ENCODE assay signal across 18 cellular contexts in the genomic region with DNA sequence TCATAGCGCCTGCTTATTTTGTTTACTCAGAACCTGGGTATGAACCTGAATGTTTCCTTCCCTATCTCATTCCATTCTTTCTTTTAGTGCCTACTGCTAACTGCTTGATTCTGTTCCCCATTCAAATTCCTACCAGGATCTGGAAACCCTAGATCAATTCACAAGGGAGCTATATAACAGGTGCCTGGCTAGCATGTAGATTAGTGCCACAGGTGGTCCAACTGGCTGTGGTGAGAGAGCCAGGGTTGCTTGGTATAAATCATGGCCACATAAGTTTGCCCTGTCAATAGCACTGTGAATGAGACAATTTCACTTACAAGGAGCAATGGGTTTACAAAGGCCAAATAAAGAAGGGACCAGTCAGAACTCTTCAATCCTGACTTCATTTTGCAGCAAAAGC. TPM values are rescaled to one million over a fixed set of nuclear protein-coding genes. Genes with fewer than 3 reads are reported as not detected.
"Had no signal": no experiment of that assay in that cellular context is flagged by ENCODE, and none has a peak within 500 bp of the region (broad histone marks: within the 10 kb centered on the region; RNA-seq: fewer than 3 reads in every experiment).

No MANE protein-coding gene starts in this region.

- H3K4me1 ChIP-seq: gastroesophageal sphincter had no signal

- H3K36me3 ChIP-seq: cardiac muscle cell, gastroesophageal sphincter, heart right ventricle, left lung, pancreas had no signal

- H3K9me3 Mint-ChIP-seq: activated CD8-positive, alpha-beta T cell treated with anti-CD3 and anti-CD28 coated beads for 36 hours; activated naive CD4-positive, alpha-beta T cell treated with anti-CD3 and anti-CD28 coated beads, Interleukin-2, amount 50 U/mL, for 72 hours; naive thymus-derived CD8-positive, alpha-beta T cell; stimulated activated memory B cell treated with anti-CD40 and anti-IgM and Interleukin-4, amounts not matched to agents 10 μg/mL and 1 μg/mL and 100 μg/mL, for 72 hours had no signal

- H3K36me3 Mint-ChIP-seq: activated naive CD4-positive, alpha-beta T cell treated with anti-CD3 and anti-CD28 coated beads, Interleukin-2, amount 50 U/mL, for 72 hours; naive thymus-derived CD8-positive, alpha-beta T cell; stimulated activated memory B cell treated with anti-CD40 and anti-IgM and Interleukin-4, amounts not matched to agents 10 μg/mL and 1 μg/mL and 100 μg/mL, for 72 hours had no signal

- H3K27ac ChIP-seq: cardiac muscle cell, gastroesophageal sphincter, heart right ventricle, left lung, pancreas had no signal

- H3K27me3 ChIP-seq: cardiac muscle cell, heart right ventricle, left lung, pancreas had no signal

- ATAC-seq: activated CD8-positive, alpha-beta T cell treated with anti-CD3 and anti-CD28 coated beads for 36 hours; activated naive CD4-positive, alpha-beta T cell treated with anti-CD3 and anti-CD28 coated beads, Interleukin-2, amount 50 U/mL, for 72 hours; gastroesophageal sphincter; heart right ventricle; left lung; mucosa of descending colon; naive thymus-derived CD8-positive, alpha-beta T cell; pancreas; stimulated activated memory B cell treated with anti-CD40 and anti-IgM and Interleukin-4, amounts not matched to agents 10 μg/mL and 1 μg/mL and 100 μg/mL, for 72 hours had no signal

- DNase-seq: activated CD4-positive, alpha-beta T cell treated with anti-CD3 and anti-CD28 coated beads for 48 hours; activated CD8-positive, alpha-beta memory T cell treated with anti-CD3 and anti-CD28 coated beads, Interleukin-2, amount 50 U/mL, for 4 hours; activated CD8-positive, alpha-beta T cell treated with anti-CD3 and anti-CD28 coated beads for 36 hours; activated effector memory CD4-positive, alpha-beta T cell treated with anti-CD3 and anti-CD28 coated beads, Interleukin-2, amount 50 U/mL, for 16 hours; activated T-cell treated with anti-CD3 and anti-CD28 coated beads, Interleukin-2, amount 50 U/mL, for 48 hours; erythroblast; heart right ventricle; left lung; mammary epithelial cell; mucosa of descending colon; naive thymus-derived CD8-positive, alpha-beta T cell; pancreas; stimulated activated CD4-positive, alpha-beta T cell treated with anti-CD3 and anti-CD28 coated beads, Interleukin-2, amount 100 ng/mL, for 48 hours had no signal

- H3K27me3 Mint-ChIP-seq: activated CD8-positive, alpha-beta T cell treated with anti-CD3 and anti-CD28 coated beads for 36 hours had no signal

- H3K9me3 ChIP-seq: gastroesophageal sphincter, heart right ventricle, left lung, mucosa of descending colon, pancreas had no signal

- H3K4me3 ChIP-seq: cardiac muscle cell, gastroesophageal sphincter, heart right ventricle, left lung, mucosa of descending colon, pancreas had no signal

- H3K4me3 Mint-ChIP-seq: activated CD8-positive, alpha-beta T cell treated with anti-CD3 and anti-CD28 coated beads for 36 hours; naive thymus-derived CD8-positive, alpha-beta T cell; stimulated activated memory B cell treated with anti-CD40 and anti-IgM and Interleukin-4, amounts not matched to agents 10 μg/mL and 1 μg/mL and 100 μg/mL, for 72 hours had no signal

- H3K27ac Mint-ChIP-seq: activated CD8-positive, alpha-beta T cell treated with anti-CD3 and anti-CD28 coated beads for 36 hours; activated naive CD4-positive, alpha-beta T cell treated with anti-CD3 and anti-CD28 coated beads, Interleukin-2, amount 50 U/mL, for 72 hours; naive thymus-derived CD8-positive, alpha-beta T cell; stimulated activated memory B cell treated with anti-CD40 and anti-IgM and Interleukin-4, amounts not matched to agents 10 μg/mL and 1 μg/mL and 100 μg/mL, for 72 hours had no signal

RNA-seq across cellular contexts. Expression of a gene that starts 27.2 kb away (rescaled TPM):
- total RNA-seq: cardiac muscle cell, gastroesophageal sphincter, left lung, mammary epithelial cell, mucosa of descending colon, renal cortical epithelial cell had no signal
- polyA plus RNA-seq: cardiac muscle cell; heart right ventricle; naive thymus-derived CD8-positive, alpha-beta T cell; pancreas had no signal
